Comparison of ENCODE assay signal across 1 cellular context in the genomic region with DNA sequence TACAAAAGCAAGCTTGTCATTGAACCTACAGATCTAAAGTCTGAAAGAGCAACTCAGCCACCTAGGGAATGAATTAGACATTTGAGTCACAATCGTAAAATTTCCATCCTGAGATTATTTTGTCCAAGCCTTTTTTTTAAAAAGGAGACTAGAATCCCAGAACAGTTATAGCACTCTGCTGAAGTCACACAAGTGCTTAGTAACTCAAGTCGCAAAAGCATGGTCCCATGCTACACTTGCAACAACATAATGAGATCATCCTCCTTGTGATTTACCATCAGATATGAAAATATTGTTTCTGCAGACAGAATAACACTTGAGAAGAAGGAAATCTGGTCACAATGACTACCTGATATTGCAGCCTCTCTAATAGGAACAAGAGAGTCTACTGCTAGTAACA.
TF ChIP-seq lines count a peak whose summit lies in the region.

No MANE protein-coding gene starts in this region.

TF ChIP-seq in SK-N-SH, 30 proteins besides CTCF, POLR2A, EP300 and RAD21 (continued from another document):
- TF ChIP-seq, protein P1, sequence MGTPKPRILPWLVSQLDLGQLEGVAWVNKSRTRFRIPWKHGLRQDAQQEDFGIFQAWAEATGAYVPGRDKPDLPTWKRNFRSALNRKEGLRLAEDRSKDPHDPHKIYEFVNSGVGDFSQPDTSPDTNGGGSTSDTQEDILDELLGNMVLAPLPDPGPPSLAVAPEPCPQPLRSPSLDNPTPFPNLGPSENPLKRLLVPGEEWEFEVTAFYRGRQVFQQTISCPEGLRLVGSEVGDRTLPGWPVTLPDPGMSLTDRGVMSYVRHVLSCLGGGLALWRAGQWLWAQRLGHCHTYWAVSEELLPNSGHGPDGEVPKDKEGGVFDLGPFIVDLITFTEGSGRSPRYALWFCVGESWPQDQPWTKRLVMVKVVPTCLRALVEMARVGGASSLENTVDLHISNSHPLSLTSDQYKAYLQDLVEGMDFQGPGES (IDR thresholded peaks at IDR 0.05; ENCODE audit: low read depth, low read length) = no peak
- TF ChIP-seq JUND (IDR thresholded peaks at IDR 0.05) (no peak), TEAD4 (IDR thresholded peaks at IDR 0.05; ENCODE audit: borderline replicate concordance, insufficient read depth) (no peak), TCF12 (IDR thresholded peaks at IDR 0.05) (no peak), MEF2A (IDR thresholded peaks at IDR 0.05; ENCODE audit: borderline replicate concordance, low read depth) (no peak)
TF ChIP-seq in SK-N-SH: peak in this region for 0.
